In genomic region chr12:124738636-124739467, GRCh38 we compare ENCODE assay signal across 1 cellular context.
TF ChIP-seq lines count a peak whose summit lies in the region.

No MANE protein-coding gene starts in this region.

TF ChIP-seq in HepG2, 621 proteins besides CTCF, POLR2A, EP300 and RAD21 (continued from another document and continues in another):
- no peak for TF ChIP-seq GMEB1 (CRISPR knock-in tag; IDR thresholded peaks at IDR 0.05; ENCODE audit: borderline replicate concordance)
- TF ChIP-seq KMT2A (CRISPR knock-in tag; IDR thresholded peaks at IDR 0.05) = no peak
- TF ChIP-seq CBX1 (IDR thresholded peaks at IDR 0.05; ENCODE audit: low read depth) = peak; percentile 39
- no peak for TF ChIP-seq MZF1 (CRISPR knock-in tag; IDR thresholded peaks at IDR 0.05; ENCODE audit: borderline replicate concordance)
- TF ChIP-seq JUNB (CRISPR knock-in tag; IDR thresholded peaks at IDR 0.05; ENCODE audit: borderline replicate concordance) = no peak
- no peak for TF ChIP-seq U2AF1 (optimal IDR thresholded peaks at IDR 0.05; ENCODE audit: low read depth, low read length)
- no peak for TF ChIP-seq MTERF4 (CRISPR knock-in tag; IDR thresholded peaks at IDR 0.05)
- TF ChIP-seq ZNF510 (CRISPR knock-in tag; IDR thresholded peaks at IDR 0.05; ENCODE audit: low read depth) = 0 out of 2 replicates have a peak, but pooled peaks have one; percentile 11
- no peak for TF ChIP-seq YEATS4 (CRISPR knock-in tag; IDR thresholded peaks at IDR 0.05; ENCODE audit: borderline replicate concordance)
- peak; percentile 33; the same call in 1 of the 2 replicates for TF ChIP-seq AHDC1 (CRISPR knock-in tag; IDR thresholded peaks at IDR 0.05; ENCODE audit: borderline replicate concordance)
- TF ChIP-seq ADNP (CRISPR knock-in tag; IDR thresholded peaks at IDR 0.05) = peak; percentile 79; the same call in 1 of the 2 replicates
- 0 out of 2 replicates have a peak, but pooled peaks have one; percentile 23 for TF ChIP-seq PAXIP1 (CRISPR knock-in tag; conservative IDR thresholded peaks at IDR 0.05)
- TF ChIP-seq ZNF773 (CRISPR knock-in tag; IDR thresholded peaks at IDR 0.05; ENCODE audit: borderline replicate concordance) = no peak
- TF ChIP-seq SRY (CRISPR knock-in tag; IDR thresholded peaks at IDR 0.05) = 0 out of 2 replicates have a peak, but pooled peaks have one; percentile 42
- TF ChIP-seq ZNF3 (CRISPR knock-in tag; IDR thresholded peaks at IDR 0.05) = no peak
- TF ChIP-seq ZNF17 (CRISPR knock-in tag; IDR thresholded peaks at IDR 0.05) = no peak
- no peak for TF ChIP-seq ZNF512 (CRISPR knock-in tag; IDR thresholded peaks at IDR 0.05)
- TF ChIP-seq ELF4 (CRISPR knock-in tag; IDR thresholded peaks at IDR 0.05; ENCODE audit: borderline replicate concordance) = no peak
- TF ChIP-seq PAWR (CRISPR knock-in tag; IDR thresholded peaks at IDR 0.05; ENCODE audit: borderline replicate concordance) = no peak
- TF ChIP-seq ZBTB14 (CRISPR knock-in tag; IDR thresholded peaks at IDR 0.05) = no peak
- no peak for TF ChIP-seq AGO1 (IDR thresholded peaks at IDR 0.05; ENCODE audit: low read depth, low read length, poor library complexity, severe bottlenecking)
- TF ChIP-seq ZNF282 (IDR thresholded peaks at IDR 0.05; ENCODE audit: partially characterized antibody) = no peak
- TF ChIP-seq SP2 (CRISPR knock-in tag; IDR thresholded peaks at IDR 0.05) = no peak
- no peak for TF ChIP-seq HNF4A (CRISPR knock-in tag; IDR thresholded peaks at IDR 0.05)
- no peak for TF ChIP-seq ZNF746 (CRISPR knock-in tag; IDR thresholded peaks at IDR 0.05)
- no peak for TF ChIP-seq ZBTB25 (CRISPR knock-in tag; IDR thresholded peaks at IDR 0.05)
- no peak for TF ChIP-seq RARG (CRISPR knock-in tag; IDR thresholded peaks at IDR 0.05; ENCODE audit: low read depth)
- TF ChIP-seq MAF1 (CRISPR knock-in tag; IDR thresholded peaks at IDR 0.05; ENCODE audit: borderline replicate concordance) = no peak
- TF ChIP-seq PHF20 (CRISPR knock-in tag; IDR thresholded peaks at IDR 0.05) = no peak
- no peak for TF ChIP-seq ZNF574 (CRISPR knock-in tag; IDR thresholded peaks at IDR 0.05)
- TF ChIP-seq SNAPC5 (CRISPR knock-in tag; IDR thresholded peaks at IDR 0.05; ENCODE audit: borderline replicate concordance) = no peak
- no peak for TF ChIP-seq ZNF136 (CRISPR knock-in tag; IDR thresholded peaks at IDR 0.05; ENCODE audit: low read depth)
- TF ChIP-seq PAF1 (CRISPR knock-in tag; IDR thresholded peaks at IDR 0.05) = no peak
- TF ChIP-seq UBTF (CRISPR knock-in tag; IDR thresholded peaks at IDR 0.05) = peak; percentile 38; the same call in 1 of the 2 replicates
- TF ChIP-seq ETS1 (CRISPR knock-in tag; IDR thresholded peaks at IDR 0.05) = no peak
